In the genomic region with DNA sequence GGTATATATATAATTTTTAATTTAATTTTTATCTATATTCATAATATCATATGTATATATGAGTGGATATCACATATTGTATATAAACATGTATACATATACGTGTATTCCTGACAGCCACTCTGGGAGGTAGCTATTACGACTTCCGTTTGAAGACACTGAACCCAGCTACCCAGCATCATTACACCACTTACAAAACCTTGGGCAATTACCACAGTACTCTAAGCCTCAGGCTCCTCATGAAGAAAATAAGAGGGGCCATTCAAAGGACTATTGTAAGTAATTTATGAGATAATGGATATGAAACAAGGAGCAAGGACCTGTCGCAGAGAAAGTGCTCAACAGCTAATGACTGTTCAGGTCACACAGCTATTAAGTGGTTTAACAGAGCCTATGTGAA, we compare ENCODE assay signal across 24 cellular contexts. TPM values are rescaled to one million over a fixed set of nuclear protein-coding genes. Genes with fewer than 3 reads are reported as not detected.
"Had no signal": no experiment of that assay in that cellular context is flagged by ENCODE, and none has a peak within 500 bp of the region (broad histone marks: within the 10 kb centered on the region; RNA-seq: fewer than 3 reads in every experiment).

No MANE protein-coding gene starts in this region.

- H3K4me3 Mint-ChIP-seq: activated CD4-positive, alpha-beta memory T cell treated with anti-CD3 and anti-CD28 coated beads, Interleukin-2, amount 10 ng/mL, durations not matched to agents 7 days and 5 days; activated naive CD8-positive, alpha-beta T cell treated with anti-CD3 and anti-CD28 coated beads for 36 hours; activated T-helper 17 cell treated with anti-CD3 and anti-CD28 coated beads, Interleukin-2, amount 50 U/mL, for 72 hours; immature natural killer cell; naive thymus-derived CD4-positive, alpha-beta T cell; stimulated activated naive CD8-positive, alpha-beta T cell treated with anti-CD3 and anti-CD28 coated beads, Interleukin-15, amount 100 ng/mL, for 72 hours had no signal

- H3K27me3 ChIP-seq: gastrocnemius medialis, heart right ventricle, pancreas, right lobe of liver, suprapubic skin had no signal

- H3K4me1 Mint-ChIP-seq: activated CD4-positive, alpha-beta memory T cell treated with anti-CD3 and anti-CD28 coated beads, Interleukin-2, amount 10 ng/mL, durations not matched to agents 7 days and 5 days; activated naive CD8-positive, alpha-beta T cell treated with anti-CD3 and anti-CD28 coated beads for 36 hours; activated T-helper 17 cell treated with anti-CD3 and anti-CD28 coated beads, Interleukin-2, amount 50 U/mL, for 72 hours; immature natural killer cell; naive thymus-derived CD4-positive, alpha-beta T cell; stimulated activated naive CD8-positive, alpha-beta T cell treated with anti-CD3 and anti-CD28 coated beads, Interleukin-15, amount 100 ng/mL, for 72 hours had no signal

- H3K9me3 ChIP-seq: gastrocnemius medialis, heart right ventricle, pancreas, right lobe of liver, suprapubic skin had no signal

- H3K4me1 ChIP-seq: right lobe of liver had no signal

- DNase-seq: activated CD4-positive, alpha-beta memory T cell treated with anti-CD3 and anti-CD28 coated beads, Interleukin-2, amount 10 ng/mL, durations not matched to agents 7 days and 5 days; activated CD4-positive, alpha-beta T cell treated with anti-CD3 and anti-CD28 coated beads for 48 hours; activated CD4-positive, CD25-positive, alpha-beta regulatory T cell; activated naive CD4-positive, alpha-beta T cell; activated naive CD8-positive, alpha-beta T cell treated with anti-CD3 and anti-CD28 coated beads for 36 hours; activated T-cell treated with anti-CD3 and anti-CD28 coated beads, Interleukin-2, amount 50 U/mL, for 1 hour; amniotic stem cell; effector CD4-positive, alpha-beta T cell; gastrocnemius medialis; heart right ventricle; immature natural killer cell; mesendoderm; naive thymus-derived CD4-positive, alpha-beta T cell; pancreas; right lobe of liver; small intestine; stimulated activated CD4-positive, alpha-beta T cell treated with anti-CD3 and anti-CD28 coated beads, Interleukin-15, amount 100 ng/mL, for 24 hours; stimulated activated CD4-positive, alpha-beta T cell treated with anti-CD3 and anti-CD28 coated beads, Interleukin-2, amount 100 ng/mL, for 48 hours; stimulated activated naive CD8-positive, alpha-beta T cell treated with anti-CD3 and anti-CD28 coated beads, Interleukin-15, amount 100 ng/mL, for 72 hours; trophoblast cell had no signal

- H3K27ac Mint-ChIP-seq: activated CD4-positive, alpha-beta memory T cell treated with anti-CD3 and anti-CD28 coated beads, Interleukin-2, amount 10 ng/mL, durations not matched to agents 7 days and 5 days; activated naive CD8-positive, alpha-beta T cell treated with anti-CD3 and anti-CD28 coated beads for 36 hours; activated T-helper 17 cell treated with anti-CD3 and anti-CD28 coated beads, Interleukin-2, amount 50 U/mL, for 72 hours; immature natural killer cell; naive thymus-derived CD4-positive, alpha-beta T cell; stimulated activated naive CD8-positive, alpha-beta T cell treated with anti-CD3 and anti-CD28 coated beads, Interleukin-15, amount 100 ng/mL, for 72 hours had no signal

- H3K4me3 ChIP-seq: gastrocnemius medialis, heart right ventricle, pancreas, right lobe of liver, suprapubic skin had no signal

- H3K9me3 Mint-ChIP-seq: activated CD4-positive, alpha-beta memory T cell treated with anti-CD3 and anti-CD28 coated beads, Interleukin-2, amount 10 ng/mL, durations not matched to agents 7 days and 5 days; activated naive CD8-positive, alpha-beta T cell treated with anti-CD3 and anti-CD28 coated beads for 36 hours; activated T-helper 17 cell treated with anti-CD3 and anti-CD28 coated beads, Interleukin-2, amount 50 U/mL, for 72 hours; stimulated activated naive CD8-positive, alpha-beta T cell treated with anti-CD3 and anti-CD28 coated beads, Interleukin-15, amount 100 ng/mL, for 72 hours had no signal

- H3K27ac ChIP-seq: gastrocnemius medialis, heart right ventricle, pancreas, right lobe of liver, suprapubic skin had no signal

- ATAC-seq: activated T-helper 17 cell treated with anti-CD3 and anti-CD28 coated beads, Interleukin-2, amount 50 U/mL, for 72 hours; esophagus mucosa; gastrocnemius medialis; heart right ventricle; naive thymus-derived CD4-positive, alpha-beta T cell; pancreas; right lobe of liver; stimulated activated naive CD8-positive, alpha-beta T cell treated with anti-CD3 and anti-CD28 coated beads, Interleukin-15, amount 100 ng/mL, for 72 hours had no signal

- H3K27me3 Mint-ChIP-seq: activated CD4-positive, alpha-beta memory T cell treated with anti-CD3 and anti-CD28 coated beads, Interleukin-2, amount 10 ng/mL, durations not matched to agents 7 days and 5 days; stimulated activated naive CD8-positive, alpha-beta T cell treated with anti-CD3 and anti-CD28 coated beads, Interleukin-15, amount 100 ng/mL, for 72 hours had no signal

- H3K36me3 Mint-ChIP-seq: activated naive CD8-positive, alpha-beta T cell treated with anti-CD3 and anti-CD28 coated beads for 36 hours; immature natural killer cell; naive thymus-derived CD4-positive, alpha-beta T cell had no signal

- H3K36me3 ChIP-seq: gastrocnemius medialis, heart right ventricle, pancreas, right lobe of liver, suprapubic skin had no signal

RNA-seq across cellular contexts. Expression of gene KCNMB2, which starts 52.4 kb away (rescaled TPM):
- total RNA-seq: activated CD4-positive, alpha-beta memory T cell treated with anti-CD3 and anti-CD28 coated beads, Interleukin-2, amount 10 ng/mL, durations not matched to agents 7 days and 5 days; activated naive CD8-positive, alpha-beta T cell treated with anti-CD3 and anti-CD28 coated beads for 36 hours; activated T-helper 17 cell treated with anti-CD3 and anti-CD28 coated beads, Interleukin-2, amount 50 U/mL, for 72 hours; esophagus mucosa; gastrocnemius medialis; naive thymus-derived CD4-positive, alpha-beta T cell; pulmonary artery endothelial cell; right lobe of liver had no signal
